1 cellular context compared by ENCODE assay signal in genomic region chr9:98772364-98773155, GRCh38.
TF ChIP-seq lines count a peak whose summit lies in the region.

No MANE protein-coding gene starts in this region.

TF ChIP-seq in GM23338, 12 proteins besides CTCF, POLR2A, EP300 and RAD21 (continued from another document):
- TF ChIP-seq ETS1 (IDR thresholded peaks at IDR 0.05), result no peak
- no peak for TF ChIP-seq NANOG (IDR thresholded peaks at IDR 0.05; ENCODE audit: borderline replicate concordance)
- no peak for TF ChIP-seq ZNF462 (CRISPR knock-in tag; IDR thresholded peaks at IDR 0.05)
- no peak for TF ChIP-seq EZH2 (IDR thresholded peaks at IDR 0.05; ENCODE audit: low read depth, unreplicated experiment)
- no peak for TF ChIP-seq STAT1 (IDR thresholded peaks at IDR 0.05; ENCODE audit: unreplicated experiment)
